ENCODE assay signal across 32 cellular contexts in genomic region chr2:217821536-217822147, GRCh38.
DNase-seq lines count a peak whose midpoint lies in the region; ATAC-seq, FAIRE-seq and TF ChIP-seq lines count a peak whose summit lies in the region.
"Had no signal": no experiment of that assay in that cellular context is flagged by ENCODE, and none has a peak within 500 bp of the region (broad histone marks: within the 10 kb centered on the region; RNA-seq: fewer than 3 reads in every experiment).

No MANE protein-coding gene starts in this region.

- in situ Hi-C loops in HepG2 (cut with HindIII; ENCODE audit: extremely low pct_ligation_motif_present, low pct_unique_long_range_greater_than_20kb): no loop called here

- H3K36me3 Mint-ChIP-seq in MCF 10A (ENCODE audit: insufficient read depth, unreplicated experiment) (no peaks in the 10 kb centered on the region), type B pancreatic cell (peaks cover 13% of the 10 kb centered on the region), immature natural killer cell (no peaks in the 10 kb centered on the region)
- H3K36me3 Mint-ChIP-seq: activated naive CD8-positive, alpha-beta T cell treated with anti-CD3 and anti-CD28 coated beads, Interleukin-2, amount 10 ng/mL, durations not matched to agents 7 days and 5 days; CD4-positive, CD25-positive, alpha-beta regulatory T cell; naive thymus-derived CD8-positive, alpha-beta T cell had no signal

- intact Hi-C loops in breast epithelium (cut with DNase I; ENCODE audit: low total_unique reads): no loop called here
- intact Hi-C loops in MCF 10A (cut with micrococcal nuclease): no loop called here
- intact Hi-C loops in HepG2 (cut with micrococcal nuclease; ENCODE audit: unreplicated experiment): no loop called here
- intact Hi-C loops in sigmoid colon (cut with DNase I): no loop called here

- H3K27me3 ChIP-seq in breast epithelium (no peaks in the 10 kb centered on the region), HepG2 (ENCODE audit: control insufficient read depth in 1 of 2, insufficient read depth in 2 of 2, low read length in 2 of 2) (no peaks in the 10 kb centered on the region), sigmoid colon (no peaks in the 10 kb centered on the region)
- H3K27me3 ChIP-seq: ovary, Peyer's patch, SJSA1 had no signal

- H3K4me3 Mint-ChIP-seq in MCF 10A (ENCODE audit: unreplicated experiment): no peak overlapping the region
- H3K4me3 Mint-ChIP-seq in type B pancreatic cell: no peak overlapping the region
- H3K4me3 Mint-ChIP-seq in immature natural killer cell: no peak overlapping the region
- H3K4me3 Mint-ChIP-seq in stimulated activated naive CD8-positive, alpha-beta T cell treated with anti-CD3 and anti-CD28 coated beads, Interleukin-15, amount 100 ng/mL, for 72 hours: no peak overlapping the region
- H3K4me3 Mint-ChIP-seq: activated CD8-positive, alpha-beta T cell treated with anti-CD3 and anti-CD28 coated beads for 36 hours; activated naive CD8-positive, alpha-beta T cell treated with anti-CD3 and anti-CD28 coated beads, Interleukin-2, amount 10 ng/mL, durations not matched to agents 7 days and 5 days; CD4-positive, CD25-positive, alpha-beta regulatory T cell; naive thymus-derived CD8-positive, alpha-beta T cell had no signal

- H3K27ac ChIP-seq in breast epithelium (peak overlapping the region; percentile 65 to 68), HepG2 (ENCODE audit: extremely low read length, insufficient read depth, low read length) (no peak overlapping the region), sigmoid colon (peak overlapping the region; percentile 68 to 98 (median 91))
- H3K27ac ChIP-seq: 22Rv1, foreskin keratinocyte, HL-60, ovary, SJSA1 had no signal

- H3K4me2 ChIP-seq in HepG2 (ENCODE audit: low read depth, low read length): no peak overlapping the region

- no peak overlapping the region for H3K9ac ChIP-seq in HepG2 (ENCODE audit: insufficient read depth, low read depth, low read length)

- 94% methylated on average over 8 of the region's 12 CpGs for WGBS in HepG2 (ENCODE audit: low lambda C conversion rate)
- 91 to 95% methylated on average over 12 of the region's 12 CpGs for WGBS in sigmoid colon, 2 donors

- H3K4me3 ChIP-seq in breast epithelium (no peak overlapping the region), HepG2 (replicated peaks in 1 of 3; ENCODE audit: insufficient read depth in 1 of 3, low read depth in 2 of 3, low read length in 3 of 3) (no peak overlapping the region), sigmoid colon (no peak overlapping the region)
- H3K4me3 ChIP-seq: GM12878, ovary, Peyer's patch, SJSA1 had no signal

- FAIRE-seq in HepG2 (lab: Jason Lieb, UNC): no peak
- FAIRE-seq: D721Med, GM12878, keratinocyte had no signal

- CTCF ChIA-PET in MCF 10A (lab: Yijun Ruan, JAX): no interaction called here
- CTCF ChIA-PET in HepG2 (lab: Yijun Ruan, JAX; ENCODE audit: low intra/inter-chr PET ratio, low total read pairs): no interaction called here

- H3K27ac Mint-ChIP-seq in MCF 10A (ENCODE audit: low read depth, unreplicated experiment) (no peak overlapping the region), type B pancreatic cell (peak overlapping the region; percentile 34), immature natural killer cell (no peak overlapping the region)
- no peak overlapping the region for H3K27ac Mint-ChIP-seq in stimulated activated naive CD8-positive, alpha-beta T cell treated with anti-CD3 and anti-CD28 coated beads, Interleukin-15, amount 100 ng/mL, for 72 hours
- H3K27ac Mint-ChIP-seq: activated CD8-positive, alpha-beta T cell treated with anti-CD3 and anti-CD28 coated beads for 36 hours; activated naive CD8-positive, alpha-beta T cell treated with anti-CD3 and anti-CD28 coated beads, Interleukin-2, amount 10 ng/mL, durations not matched to agents 7 days and 5 days; CD4-positive, CD25-positive, alpha-beta regulatory T cell had no signal

- TF ChIP-seq CTCF in breast epithelium (IDR thresholded peaks at IDR 0.05): no peak
- no peak for TF ChIP-seq CTCF in MCF 10A (IDR thresholded peaks at IDR 0.05; ENCODE audit: unreplicated experiment)
- no peak for TF ChIP-seq CTCF in HepG2 (CRISPR knock-in tag; IDR thresholded peaks at IDR 0.05)
- TF ChIP-seq CTCF in sigmoid colon (IDR thresholded peaks at IDR 0.05): no peak
- TF ChIP-seq CTCF in type B pancreatic cell (conservative IDR thresholded peaks at IDR 0.05): no peak

- BruUV-seq in MCF 10A (replicated peaks; lab: Mats Ljungman, UMichigan) (no TSS peak), HepG2 (replicated peaks; lab: Mats Ljungman, UMichigan) (no TSS peak)

- ATAC-seq in HepG2 (no peak), HG03280 (IDR thresholded peaks at IDR 0.05; ENCODE audit: unreplicated experiment) (no peak)
- ATAC-seq in stimulated activated naive CD8-positive, alpha-beta T cell treated with anti-CD3 and anti-CD28 coated beads, Interleukin-15, amount 100 ng/mL, for 72 hours: no peak
- ATAC-seq: activated CD4-positive, CD25-positive, alpha-beta regulatory T cell treated with anti-CD3 and anti-CD28 coated beads, Interleukin-2, amount 50 U/mL, for 24 hours; activated CD8-positive, alpha-beta T cell treated with anti-CD3 and anti-CD28 coated beads for 36 hours; GM12878; naive thymus-derived CD8-positive, alpha-beta T cell had no signal

- H2AFZ ChIP-seq in HepG2 (ENCODE audit: low read length): no peak overlapping the region

- H3K9me3 ChIP-seq in breast epithelium (no peaks in the 10 kb centered on the region), HepG2 (ENCODE audit: low read length) (no peaks in the 10 kb centered on the region), sigmoid colon (no peaks in the 10 kb centered on the region)
- H3K9me3 ChIP-seq: ovary, Peyer's patch, SJSA1 had no signal

- DNase-seq in breast epithelium (ENCODE audit: low spot score in 2 of 2): no peak
- DNase-seq in MCF 10A (ENCODE audit: unreplicated experiment): no peak
- DNase-seq in HepG2 (ENCODE audit: low spot score): no peak
- DNase-seq in sigmoid colon: no peak
- no peak for DNase-seq in type B pancreatic cell (ENCODE audit: extremely low spot score, unreplicated experiment)
- DNase-seq in immature natural killer cell: no peak
- no peak for DNase-seq in stimulated activated naive CD8-positive, alpha-beta T cell treated with anti-CD3 and anti-CD28 coated beads, Interleukin-15, amount 100 ng/mL, for 72 hours
- DNase-seq: activated CD8-positive, alpha-beta T cell treated with anti-CD3 and anti-CD28 coated beads for 36 hours; activated effector memory CD4-positive, alpha-beta T cell treated with anti-CD3 and anti-CD28 coated beads, Interleukin-2, amount 50 U/mL, for 16 hours; activated naive CD8-positive, alpha-beta T cell treated with anti-CD3 and anti-CD28 coated beads, Interleukin-2, amount 10 ng/mL, durations not matched to agents 7 days and 5 days; CD4-positive, CD25-positive, alpha-beta regulatory T cell; effector memory CD4-positive, alpha-beta T cell; erythroblast; H7; mesendoderm; naive thymus-derived CD8-positive, alpha-beta T cell; NCI-H1092 treated with DMSO at 0.1 percent for 48 hours; NCI-H187 treated with DMSO at 0.1 percent for 48 hours; NCI-H526; ovary; Peyer's patch; stimulated activated CD8-positive, alpha-beta memory T cell treated with anti-CD3 and anti-CD28 coated beads, Interleukin-4, amount 100 ng/mL, for 48 hours; T-helper 1 cell had no signal

- H3K36me3 ChIP-seq in breast epithelium: peaks cover 7% of the 10 kb centered on the region
- H3K36me3 ChIP-seq in HepG2 (replicated peaks in 1 of 2; ENCODE audit: control insufficient read depth in 1 of 2, insufficient read depth in 2 of 2, low read length in 2 of 2): peaks cover 19 to 29% of the 10 kb centered on the region in 2 experiments; a peak in 4 of 5 replicates
- peaks cover 39 to 99% (median 67%) of the 10 kb centered on the region in 4 donors for H3K36me3 ChIP-seq in sigmoid colon
- H3K36me3 ChIP-seq: ovary had no signal

- H3K27me3 Mint-ChIP-seq in MCF 10A (ENCODE audit: insufficient read depth, unreplicated experiment) (no peaks in the 10 kb centered on the region), type B pancreatic cell (no peaks in the 10 kb centered on the region), immature natural killer cell (ENCODE audit: low read depth in 3 of 3) (peaks cover 0 to 7% (median 1%) of the 10 kb centered on the region in 3 donors)
- H3K27me3 Mint-ChIP-seq in stimulated activated naive CD8-positive, alpha-beta T cell treated with anti-CD3 and anti-CD28 coated beads, Interleukin-15, amount 100 ng/mL, for 72 hours: no peaks in the 10 kb centered on the region
- H3K27me3 Mint-ChIP-seq: activated CD8-positive, alpha-beta T cell treated with anti-CD3 and anti-CD28 coated beads for 36 hours; activated naive CD8-positive, alpha-beta T cell treated with anti-CD3 and anti-CD28 coated beads, Interleukin-2, amount 10 ng/mL, durations not matched to agents 7 days and 5 days; naive thymus-derived CD8-positive, alpha-beta T cell had no signal

- TF ChIP-seq RAD21 in HepG2 (CRISPR knock-in tag; IDR thresholded peaks at IDR 0.05): no peak

- H3K4me1 Mint-ChIP-seq in MCF 10A (ENCODE audit: insufficient read depth, unreplicated experiment) (peaks cover 16% of the 10 kb centered on the region), type B pancreatic cell (ENCODE audit: unreplicated experiment) (peaks cover 17% of the 10 kb centered on the region), immature natural killer cell (no peaks in the 10 kb centered on the region)
- no peaks in the 10 kb centered on the region for H3K4me1 Mint-ChIP-seq in stimulated activated naive CD8-positive, alpha-beta T cell treated with anti-CD3 and anti-CD28 coated beads, Interleukin-15, amount 100 ng/mL, for 72 hours
- H3K4me1 Mint-ChIP-seq: activated naive CD8-positive, alpha-beta T cell treated with anti-CD3 and anti-CD28 coated beads, Interleukin-2, amount 10 ng/mL, durations not matched to agents 7 days and 5 days; CD4-positive, CD25-positive, alpha-beta regulatory T cell; naive thymus-derived CD8-positive, alpha-beta T cell had no signal

- H3K4me1 ChIP-seq in breast epithelium: peaks cover 0 to 8% of the 10 kb centered on the region in 2 donors
- peaks cover 10% of the 10 kb centered on the region for H3K4me1 ChIP-seq in HepG2 (ENCODE audit: insufficient read depth, low read length)
- H3K4me1 ChIP-seq in sigmoid colon: peaks cover 0 to 99% (median 91%) of the 10 kb centered on the region in 4 donors
- H3K4me1 ChIP-seq: foreskin keratinocyte, SJSA1 had no signal

- H3K9me3 Mint-ChIP-seq in MCF 10A (ENCODE audit: unreplicated experiment) (no peaks in the 10 kb centered on the region), type B pancreatic cell (no peaks in the 10 kb centered on the region), immature natural killer cell (no peaks in the 10 kb centered on the region)
- H3K9me3 Mint-ChIP-seq in stimulated activated naive CD8-positive, alpha-beta T cell treated with anti-CD3 and anti-CD28 coated beads, Interleukin-15, amount 100 ng/mL, for 72 hours: no peaks in the 10 kb centered on the region
- H3K9me3 Mint-ChIP-seq: activated CD8-positive, alpha-beta T cell treated with anti-CD3 and anti-CD28 coated beads for 36 hours; activated naive CD8-positive, alpha-beta T cell treated with anti-CD3 and anti-CD28 coated beads, Interleukin-2, amount 10 ng/mL, durations not matched to agents 7 days and 5 days; CD4-positive, CD25-positive, alpha-beta regulatory T cell; naive thymus-derived CD8-positive, alpha-beta T cell had no signal

- TF ChIP-seq EP300 in HepG2 (IDR thresholded peaks at IDR 0.05; ENCODE audit: low read depth in 2 of 2, low read length in 2 of 2) (no peak), HepG2 (CRISPR knock-in tag; IDR thresholded peaks at IDR 0.05; ENCODE audit: borderline replicate concordance) (no peak), sigmoid colon (IDR thresholded peaks at IDR 0.05) (no peak)

- H3K79me2 ChIP-seq in HepG2 (ENCODE audit: insufficient read depth, low read length): no peaks in the 10 kb centered on the region

- POLR2A ChIA-PET in MCF 10A (lab: Yijun Ruan, JAX): no interaction called here
- POLR2A ChIA-PET in HepG2 (lab: Yijun Ruan, JAX): no interaction called here

- no peak for TF ChIP-seq POLR2A in breast epithelium (IDR thresholded peaks at IDR 0.05)
- TF ChIP-seq POLR2A in HepG2 (IDR thresholded peaks at IDR 0.05; ENCODE audit: insufficient read depth in 1 of 2, low read depth in 2 of 2, low read length in 2 of 2): no peak
- TF ChIP-seq POLR2A in sigmoid colon (IDR thresholded peaks at IDR 0.05): no peak

- H4K20me1 ChIP-seq in HepG2 (ENCODE audit: insufficient read depth, low read length): peaks cover 21% of the 10 kb centered on the region; the same call in 1 of the 2 replicates
